In genomic region chr19:48308695-48309586, GRCh38 we compare ENCODE assay signal across 1 cellular context.
TF ChIP-seq lines count a peak whose summit lies in the region.

No MANE protein-coding gene starts in this region.

TF ChIP-seq in HEK293, 187 proteins besides CTCF, POLR2A, EP300 and RAD21 (continued from another document):
- TF ChIP-seq ZNF548 (tag by site-specific recombination; IDR thresholded peaks at IDR 0.05) (no peak), PRDM10 (tag by site-specific recombination; IDR thresholded peaks at IDR 0.05) (peak; percentile 68), KLF1 (tag by site-specific recombination; IDR thresholded peaks at IDR 0.05) (0 out of 2 replicates have a peak, but pooled peaks have one; percentile 14), ZNF280C (tag by site-specific recombination; IDR thresholded peaks at IDR 0.05) (no peak), ZNF660 (tag by site-specific recombination; IDR thresholded peaks at IDR 0.05) (no peak), ZNF18 (tag by site-specific recombination; IDR thresholded peaks at IDR 0.05) (no peak), ZNF311 (tag by site-specific recombination; IDR thresholded peaks at IDR 0.05; ENCODE audit: borderline replicate concordance) (no peak), ZNF530 (tag by site-specific recombination; IDR thresholded peaks at IDR 0.05; ENCODE audit: low read depth) (no peak), ZNF133 (tag by site-specific recombination; IDR thresholded peaks at IDR 0.05) (no peak), ZNF580 (tag by site-specific recombination; IDR thresholded peaks at IDR 0.05) (no peak), SP7 (tag by site-specific recombination; IDR thresholded peaks at IDR 0.05) (no peak), ZNF23 (tag by site-specific recombination; IDR thresholded peaks at IDR 0.05; ENCODE audit: borderline replicate concordance) (no peak), ZSCAN4 (tag by site-specific recombination; IDR thresholded peaks at IDR 0.05) (no peak), ZNF302 (tag by site-specific recombination; IDR thresholded peaks at IDR 0.05; ENCODE audit: low read depth) (no peak), ZNF473 (tag by site-specific recombination; IDR thresholded peaks at IDR 0.05) (no peak), ZNF600 (tag by site-specific recombination; IDR thresholded peaks at IDR 0.05) (no peak), ZNF426 (tag by site-specific recombination; IDR thresholded peaks at IDR 0.05) (no peak), ZNF585B (tag by site-specific recombination; IDR thresholded peaks at IDR 0.05) (no peak), ZNF626 (tag by site-specific recombination; IDR thresholded peaks at IDR 0.05) (no peak), ZSCAN18 (tag by site-specific recombination; IDR thresholded peaks at IDR 0.05) (no peak), ZNF670 (tag by site-specific recombination; IDR thresholded peaks at IDR 0.05; ENCODE audit: low read depth) (no peak), ZNF768 (tag by site-specific recombination; IDR thresholded peaks at IDR 0.05) (no peak), ZNF112 (tag by site-specific recombination; IDR thresholded peaks at IDR 0.05) (no peak)
TF ChIP-seq in HEK293: peak in this region for 8.
